In the genomic region with DNA sequence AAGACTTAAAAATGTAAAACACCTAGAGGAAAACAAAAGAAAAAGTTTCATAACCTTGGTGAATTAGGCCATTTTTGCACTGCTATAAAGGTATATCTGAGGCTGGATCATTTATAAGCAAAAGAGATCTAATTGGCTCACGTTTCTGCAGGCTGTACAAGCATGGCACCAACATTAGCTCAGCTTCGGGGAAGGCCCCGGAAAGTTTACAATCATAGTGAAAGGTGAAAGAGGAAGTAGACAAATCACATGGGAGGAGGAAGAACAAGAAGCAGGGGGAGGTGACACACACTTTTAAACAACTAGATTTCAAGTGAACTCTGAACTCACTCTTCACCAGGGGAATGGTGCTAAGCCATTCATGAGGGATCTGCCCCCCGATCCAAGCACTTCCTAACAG, we compare ENCODE assay signal across 12 cellular contexts.
DNase-seq lines count a peak whose midpoint lies in the region; ATAC-seq and TF ChIP-seq lines count a peak whose summit lies in the region.
"Had no signal": no experiment of that assay in that cellular context is flagged by ENCODE, and none has a peak within 500 bp of the region (broad histone marks: within the 10 kb centered on the region; RNA-seq: fewer than 3 reads in every experiment).

No MANE protein-coding gene starts in this region.

- H3F3A ChIP-seq in DOHH2 (ENCODE audit: control insufficient read depth, insufficient read depth): no peaks in the 10 kb centered on the region

- TF ChIP-seq POLR2A in NB4 (IDR thresholded peaks at IDR 0.05; ENCODE audit: extremely low read depth, insufficient read length) (no peak), esophagus muscularis mucosa (IDR thresholded peaks at IDR 0.05; ENCODE audit: low read depth) (no peak)

- H3K4me1 Mint-ChIP-seq in MCF 10A (ENCODE audit: insufficient read depth, unreplicated experiment): no peaks in the 10 kb centered on the region

- ATAC-seq in GM19463 (IDR thresholded peaks at IDR 0.05; ENCODE audit: unreplicated experiment) (peak; percentile 99), HG03045 (IDR thresholded peaks at IDR 0.05; ENCODE audit: unreplicated experiment) (peak; percentile 99)
- ATAC-seq: activated T-cell treated with anti-CD3 and anti-CD28 coated beads, Interleukin-2, amount 50 U/mL, for 4 hours had no signal

- no peaks in the 10 kb centered on the region for H3K27me3 Mint-ChIP-seq in MCF 10A (ENCODE audit: insufficient read depth, unreplicated experiment)

- no peaks in the 10 kb centered on the region for H3K9me3 ChIP-seq in DOHH2 (ENCODE audit: control insufficient read depth, insufficient read depth, low read length)
- H3K9me3 ChIP-seq in esophagus muscularis mucosa: no peaks in the 10 kb centered on the region
- H3K9me3 ChIP-seq: transverse colon had no signal

- intact Hi-C loops in MCF 10A (cut with micrococcal nuclease) (no loop called here), esophagus muscularis mucosa (cut with DNase I) (no loop called here)

- H4K20me1 ChIP-seq in DOHH2 (ENCODE audit: control insufficient read depth, insufficient read depth, low read depth, low read length): no peaks in the 10 kb centered on the region

- TF ChIP-seq CTCF in DOHH2 (IDR thresholded peaks at IDR 0.05; ENCODE audit: low read depth, low read length, poor library complexity, severe bottlenecking): no peak
- no peak for TF ChIP-seq CTCF in NB4 (IDR thresholded peaks at IDR 0.05; ENCODE audit: low read depth, low read length)
- no peak for TF ChIP-seq CTCF in MCF 10A (IDR thresholded peaks at IDR 0.05; ENCODE audit: unreplicated experiment)
- TF ChIP-seq CTCF in esophagus muscularis mucosa (IDR thresholded peaks at IDR 0.05): no peak

- H3K4me3 ChIP-seq in DOHH2 (ENCODE audit: low read length): 0 out of 2 replicates have a peak overlapping the region, but pooled peaks have one; percentile 11
- no peak overlapping the region for H3K4me3 ChIP-seq in NB4 (ENCODE audit: low read depth, low read length)
- no peak overlapping the region for H3K4me3 ChIP-seq in esophagus muscularis mucosa
- H3K4me3 ChIP-seq: transverse colon had no signal

- POLR2A ChIA-PET in MCF 10A (lab: Yijun Ruan, JAX): no interaction called here

- H3K4me1 ChIP-seq in DOHH2 (ENCODE audit: control insufficient read depth, low read length) (peaks cover 10% of the 10 kb centered on the region), esophagus muscularis mucosa (no peaks in the 10 kb centered on the region)
- H3K4me1 ChIP-seq: transverse colon had no signal

- no peaks in the 10 kb centered on the region for H3K79me2 ChIP-seq in DOHH2 (ENCODE audit: control insufficient read depth, low read length)

- DNase-seq in NB4 (ENCODE audit: low read depth) (peak; percentile 74), middle frontal gyrus (ENCODE audit: extremely low spot score, low spot score) (no peak), activated T-cell treated with anti-CD3 and anti-CD28 coated beads for 4 hours (no peak), MCF 10A (ENCODE audit: unreplicated experiment) (no peak), esophagus muscularis mucosa (ENCODE audit: extremely low spot score) (no peak)
- DNase-seq: activated T-cell treated with anti-CD3 and anti-CD28 coated beads, Interleukin-2, amount 50 U/mL, for 4 hours; SHP77 treated with DMSO at 0.1 percent for 48 hours; stimulated activated CD4-positive, alpha-beta T cell treated with anti-CD3 and anti-CD28 coated beads, Interleukin-1b, Interleukin-23, amount 100 ng/mL, for 48 hours; transverse colon had no signal

- peak overlapping the region; percentile 10 for H3K4me2 ChIP-seq in DOHH2 (ENCODE audit: low read length)

- no TSS peak for BruUV-seq in MCF 10A (replicated peaks; lab: Mats Ljungman, UMichigan)

- no peaks in the 10 kb centered on the region for H3K9me2 ChIP-seq in DOHH2 (replicated peaks; ENCODE audit: control insufficient read depth, low read length)

- CTCF ChIA-PET in MCF 10A (lab: Yijun Ruan, JAX): no interaction called here

- no peaks in the 10 kb centered on the region for H3K27me3 ChIP-seq in DOHH2 (ENCODE audit: control insufficient read depth, low read length)
- H3K27me3 ChIP-seq in esophagus muscularis mucosa: no peaks in the 10 kb centered on the region
- H3K27me3 ChIP-seq: transverse colon had no signal

- no peaks in the 10 kb centered on the region for H3K36me3 Mint-ChIP-seq in MCF 10A (ENCODE audit: insufficient read depth, unreplicated experiment)

- H3K27ac ChIP-seq in DOHH2 (ENCODE audit: low read depth, low read length) (no peak overlapping the region), esophagus muscularis mucosa (replicated peaks in 1 of 4) (no peak overlapping the region)
- H3K27ac ChIP-seq: transverse colon had no signal

- WGBS in esophagus muscularis mucosa: 77% methylated on average over 4 of the region's 4 CpGs

- H3K36me3 ChIP-seq in DOHH2 (ENCODE audit: control insufficient read depth, low read length) (no peaks in the 10 kb centered on the region), esophagus muscularis mucosa (no peaks in the 10 kb centered on the region)
- H3K36me3 ChIP-seq: transverse colon had no signal

- no peak overlapping the region for H3K27ac Mint-ChIP-seq in MCF 10A (ENCODE audit: low read depth, unreplicated experiment)

- H3K9me3 Mint-ChIP-seq in MCF 10A (ENCODE audit: unreplicated experiment): no peaks in the 10 kb centered on the region

- H3K4me3 Mint-ChIP-seq in MCF 10A (ENCODE audit: unreplicated experiment): no peak overlapping the region
- H3K4me3 Mint-ChIP-seq: activated T-cell treated with anti-CD3 and anti-CD28 coated beads, Interleukin-2, amount 50 U/mL, for 4 hours had no signal

- TF ChIP-seq EP300 in esophagus muscularis mucosa (IDR thresholded peaks at IDR 0.05): no peak
